Comparison of ENCODE assay signal across 11 cellular contexts in genomic region chr7:142420554-142421362, GRCh38.
DNase-seq lines count a peak whose midpoint lies in the region; ATAC-seq, FAIRE-seq and TF ChIP-seq lines count a peak whose summit lies in the region.
"Had no signal": no experiment of that assay in that cellular context is flagged by ENCODE, and none has a peak within 500 bp of the region (broad histone marks: within the 10 kb centered on the region; RNA-seq: fewer than 3 reads in every experiment).

No MANE protein-coding gene starts in this region.

- BruUV-seq in HCT116 (replicated peaks; lab: Mats Ljungman, UMichigan): no TSS peak

- no peak for FAIRE-seq in keratinocyte (lab: Jason Lieb, UNC)

- no peak overlapping the region for H2AFZ ChIP-seq in HCT116 (ENCODE audit: low read depth, low read length, poor library complexity, severe bottlenecking)
- H2AFZ ChIP-seq in keratinocyte (ENCODE audit: control insufficient read depth, low read length): no peak overlapping the region

- H3K4me3 ChIP-seq in BJ (ENCODE audit: low read depth, low read length): no peak overlapping the region
- H3K4me3 ChIP-seq in HCT116 (replicated peaks in 1 of 2; ENCODE audit: low read depth in 1 of 2, low read length in 2 of 2): no peak overlapping the region
- H3K4me3 ChIP-seq in keratinocyte (ENCODE audit: control insufficient read depth in 2 of 3, extremely low read depth in 1 of 3, insufficient read depth in 2 of 3, low read depth in 1 of 3, low read length in 3 of 3): no peak overlapping the region
- H3K4me3 ChIP-seq: tibial artery had no signal

- H3K9me1 ChIP-seq in keratinocyte (ENCODE audit: control insufficient read depth, extremely low read depth, insufficient read depth, low read length): no peaks in the 10 kb centered on the region

- no peaks in the 10 kb centered on the region for H3K79me2 ChIP-seq in HCT116 (ENCODE audit: insufficient read depth, low read length)
- H3K79me2 ChIP-seq in keratinocyte (ENCODE audit: control insufficient read depth, insufficient read depth, low read length): no peaks in the 10 kb centered on the region

- RAD21 ChIA-PET in HCT116 (lab: Charles Lee; ENCODE audit: low non-redundant PET in 1 of 2, low total read pairs in 2 of 2, uncharacterized antibody in 2 of 2, unreplicated experiment in 2 of 2): no interaction called here

- no peak overlapping the region for H3K27ac ChIP-seq in HCT116 (ENCODE audit: low read depth, low read length)
- no peak overlapping the region for H3K27ac ChIP-seq in VCaP
- H3K27ac ChIP-seq in keratinocyte (ENCODE audit: control insufficient read depth, insufficient read depth, low read length): no peak overlapping the region
- H3K27ac ChIP-seq: tibial artery had no signal

- TF ChIP-seq RAD21 in HCT116 (IDR thresholded peaks at IDR 0.05; ENCODE audit: low read depth): peak; percentile 59

- dilution Hi-C loops in keratinocyte (cut with MboI; ENCODE audit: extremely low pct_ligation_motif_present, low sequenced_read_pairs): no loop called here

- POLR2A ChIA-PET in BJ (lab: Charles Lee) (interaction anchor here (1.2 kb wide), 1 partner anchor 41 kb away, joined by 17 read pairs; no protein-coding TSS in a partner anchor), HCT116 (lab: Charles Lee) (no interaction called here)

- TF ChIP-seq CTCF in BJ (IDR thresholded peaks at IDR 0.05; ENCODE audit: insufficient read depth, low read depth, low read length) (peak; percentile 69), HCT116 (IDR thresholded peaks at IDR 0.05 in 2 of 3, conservative IDR thresholded peaks at IDR 0.05 in 1 of 3; ENCODE audit: borderline replicate concordance in 1 of 3, insufficient read depth in 1 of 3, low read depth in 2 of 3, low read length in 2 of 3) (peak; percentile 36 to 55 (median 46); a peak in 4 of 6 replicates), VCaP (conservative IDR thresholded peaks at IDR 0.05) (peak; percentile 39), keratinocyte (optimal IDR thresholded peaks at IDR 0.05 in 1 of 3, IDR thresholded peaks at IDR 0.05 in 1 of 3, conservative IDR thresholded peaks at IDR 0.05 in 1 of 3; ENCODE audit: extremely low read depth in 1 of 3, insufficient read depth in 2 of 3, low read length in 3 of 3) (peak; percentile 14 to 55 (median 16))

- H3K9ac ChIP-seq in HCT116 (ENCODE audit: low read length) (no peak overlapping the region), keratinocyte (ENCODE audit: control insufficient read depth, extremely low read depth, insufficient read depth, low read length) (no peak overlapping the region)

- H3K4me2 ChIP-seq in HCT116 (ENCODE audit: low read length) (no peak overlapping the region), keratinocyte (ENCODE audit: control insufficient read depth, extremely low read depth, insufficient read depth, low read depth, low read length) (no peak overlapping the region)

- no peak for TF ChIP-seq POLR2A in HCT116 (IDR thresholded peaks at IDR 0.05; ENCODE audit: borderline replicate concordance, extremely low read depth, insufficient read depth, insufficient read length)

- H3K36me3 ChIP-seq in BJ (ENCODE audit: control insufficient read depth, insufficient read depth, low read length) (no peaks in the 10 kb centered on the region), HCT116 (ENCODE audit: control insufficient read depth in 1 of 2, insufficient read depth in 2 of 2, low read length in 2 of 2) (no peaks in the 10 kb centered on the region), keratinocyte (ENCODE audit: control insufficient read depth in 2 of 2, extremely low read depth in 1 of 2, insufficient read depth in 2 of 2, low read length in 2 of 2) (no peaks in the 10 kb centered on the region)
- H3K36me3 ChIP-seq: tibial artery had no signal

- H3K9me3 ChIP-seq in HCT116 (ENCODE audit: control insufficient read depth in 1 of 2, insufficient read depth in 1 of 2, low read depth in 1 of 2, low read length in 2 of 2): no peaks in the 10 kb centered on the region
- H3K9me3 ChIP-seq in keratinocyte (ENCODE audit: control insufficient read depth, low read depth, low read length): no peaks in the 10 kb centered on the region
- H3K9me3 ChIP-seq: tibial artery had no signal

- no peaks in the 10 kb centered on the region for H3K9me2 ChIP-seq in HCT116 (ENCODE audit: insufficient read depth)

- intact Hi-C loops in HCT116 (cut with micrococcal nuclease): no loop called here

- ATAC-seq in HCT116 (peak; percentile 95), GM21515 (IDR thresholded peaks at IDR 0.05; ENCODE audit: unreplicated experiment) (no peak), GM21360 (IDR thresholded peaks at IDR 0.05; ENCODE audit: unreplicated experiment) (no peak)

- H3K4me1 ChIP-seq in HCT116 (ENCODE audit: control insufficient read depth in 1 of 2, insufficient read depth in 2 of 2, low read length in 2 of 2) (no peaks in the 10 kb centered on the region), keratinocyte (ENCODE audit: control insufficient read depth, extremely low read depth, insufficient read depth, low read length) (no peaks in the 10 kb centered on the region)
- H3K4me1 ChIP-seq: tibial artery had no signal

- DNase-seq in BJ (ENCODE audit: low read depth) (no peak), HCT116 (ENCODE audit: low read depth, low spot score) (peak; percentile 8), keratinocyte (ENCODE audit: low read depth, low spot score) (no peak), NCI-H2107 treated with DMSO at 0.1 percent for 48 hours (lab: John Stamatoyannopoulos, UW; ENCODE audit: unreplicated experiment) (no peak), NCI-H524 treated with DMSO at 0.1 percent for 48 hours (lab: John Stamatoyannopoulos, UW) (no peak)
- DNase-seq: activated naive CD4-positive, alpha-beta T cell treated with anti-CD3 and anti-CD28 coated beads, Interleukin-2, amount 50 U/mL, for 16 hours; RPMI8226; tibial artery had no signal

- CTCF ChIA-PET in BJ (lab: Yijun Ruan, JAX): interaction anchor here (0.7 to 14.1 kb wide), 21 partner anchors 9 to 362 kb away, joined by 3 to 237 read pairs (median 4); no protein-coding TSS in a partner anchor
- CTCF ChIA-PET in HCT116 (lab: Charles Lee): no interaction called here

- H3K27me3 ChIP-seq in BJ (ENCODE audit: control insufficient read depth, insufficient read depth, low read length) (peaks cover 4% of the 10 kb centered on the region; the same call in 1 of the 2 replicates), HCT116 (ENCODE audit: insufficient read depth, low read length) (no peaks in the 10 kb centered on the region), keratinocyte (ENCODE audit: control insufficient read depth, extremely low read depth, insufficient read depth, low read length) (no peaks in the 10 kb centered on the region)
- H3K27me3 ChIP-seq: tibial artery had no signal

- H4K20me1 ChIP-seq in HCT116 (ENCODE audit: insufficient read depth) (no peaks in the 10 kb centered on the region), keratinocyte (ENCODE audit: control insufficient read depth, extremely low read depth, insufficient read depth, low read length) (no peaks in the 10 kb centered on the region)

TF ChIP-seq in HCT116, 20 proteins besides CTCF, POLR2A, EP300 and RAD21:
- TF ChIP-seq MAX (IDR thresholded peaks at IDR 0.05) (peak; percentile 40; the same call in 1 of the 2 replicates), ZFX (IDR thresholded peaks at IDR 0.05) (no peak), REST (IDR thresholded peaks at IDR 0.05; ENCODE audit: low read depth) (0 out of 2 replicates have a peak, but pooled peaks have one; percentile 20), SP1 (IDR thresholded peaks at IDR 0.05; ENCODE audit: low read depth) (no peak), FOSL1 (IDR thresholded peaks at IDR 0.05; ENCODE audit: low read depth) (no peak)

Comparison
In these comparisons a context has a peak if more than half of its experiments do, and no peak if none do; other contexts are left out.
1. CTCF ChIP-seq: peak in every context shown above with its lines; median percentile 69 in BJ; 46 in HCT116; 39 in VCaP; 16 in keratinocyte.